Comparison of ENCODE assay signal across 23 cellular contexts in genomic region chr21:44842087-44842486, GRCh38.
"Had no signal": no experiment of that assay in that cellular context is flagged by ENCODE, and none has a peak within 500 bp of the region (broad histone marks: within the 10 kb centered on the region; RNA-seq: fewer than 3 reads in every experiment).

No MANE protein-coding gene starts in this region.

- FAIRE-seq: endothelial cell of umbilical vein, frontal cortex had no signal

- DNase-seq: dermis blood vessel endothelial cell; effector CD4-positive, alpha-beta T cell; effector memory CD4-positive, alpha-beta T cell; foreskin keratinocyte; heart left ventricle; hypothalamus; immature natural killer cell; islet precursor cell; left cardiac atrium; left ventricle myocardium superior; lower lobe of right lung; mesenchymal stem cell; naive B cell; naive thymus-derived CD8-positive, alpha-beta T cell had no signal

- H3K36me3 ChIP-seq: esophagus muscularis mucosa, gastroesophageal sphincter, heart left ventricle, left lung, lower lobe of right lung had no signal

- H3K4me3 ChIP-seq: coronary artery, dorsolateral prefrontal cortex, esophagus muscularis mucosa, gastroesophageal sphincter, heart left ventricle, hepatocyte, left lung, lower lobe of right lung, mucosa of descending colon had no signal

- ATAC-seq: foreskin keratinocyte; gastroesophageal sphincter; heart left ventricle; left cardiac atrium; left lung; left ventricle myocardium superior; lower lobe of right lung; mucosa of descending colon; naive thymus-derived CD8-positive, alpha-beta T cell had no signal

- H3K9me3 ChIP-seq: esophagus muscularis mucosa, gastroesophageal sphincter, heart left ventricle, left lung, lower lobe of right lung, mucosa of descending colon had no signal

- H3K27ac ChIP-seq: coronary artery, dorsolateral prefrontal cortex, esophagus muscularis mucosa, foreskin keratinocyte, gastroesophageal sphincter, heart left ventricle, hepatocyte, left lung, lower lobe of right lung had no signal
